Comparison of ENCODE assay signal across 8 cellular contexts in genomic region chr10:26087666-26088065, GRCh38.
"Had no signal": no experiment of that assay in that cellular context is flagged by ENCODE, and none has a peak within 500 bp of the region (broad histone marks: within the 10 kb centered on the region; RNA-seq: fewer than 3 reads in every experiment).

No MANE protein-coding gene starts in this region.

- H3K27ac ChIP-seq: HL-60, KMS-11 had no signal

- H3K4me3 ChIP-seq: K562 had no signal

- H3K9ac ChIP-seq: KMS-11 had no signal

- H3K4me2 ChIP-seq: KMS-11 had no signal

- FAIRE-seq: HepG2, HTR-8/SVneo, K562 had no signal

- DNase-seq: IMR-90, KBM-7, KG1 had no signal

- ATAC-seq: HepG2, K562 had no signal
